1 cellular context compared by ENCODE assay signal in the genomic region with DNA sequence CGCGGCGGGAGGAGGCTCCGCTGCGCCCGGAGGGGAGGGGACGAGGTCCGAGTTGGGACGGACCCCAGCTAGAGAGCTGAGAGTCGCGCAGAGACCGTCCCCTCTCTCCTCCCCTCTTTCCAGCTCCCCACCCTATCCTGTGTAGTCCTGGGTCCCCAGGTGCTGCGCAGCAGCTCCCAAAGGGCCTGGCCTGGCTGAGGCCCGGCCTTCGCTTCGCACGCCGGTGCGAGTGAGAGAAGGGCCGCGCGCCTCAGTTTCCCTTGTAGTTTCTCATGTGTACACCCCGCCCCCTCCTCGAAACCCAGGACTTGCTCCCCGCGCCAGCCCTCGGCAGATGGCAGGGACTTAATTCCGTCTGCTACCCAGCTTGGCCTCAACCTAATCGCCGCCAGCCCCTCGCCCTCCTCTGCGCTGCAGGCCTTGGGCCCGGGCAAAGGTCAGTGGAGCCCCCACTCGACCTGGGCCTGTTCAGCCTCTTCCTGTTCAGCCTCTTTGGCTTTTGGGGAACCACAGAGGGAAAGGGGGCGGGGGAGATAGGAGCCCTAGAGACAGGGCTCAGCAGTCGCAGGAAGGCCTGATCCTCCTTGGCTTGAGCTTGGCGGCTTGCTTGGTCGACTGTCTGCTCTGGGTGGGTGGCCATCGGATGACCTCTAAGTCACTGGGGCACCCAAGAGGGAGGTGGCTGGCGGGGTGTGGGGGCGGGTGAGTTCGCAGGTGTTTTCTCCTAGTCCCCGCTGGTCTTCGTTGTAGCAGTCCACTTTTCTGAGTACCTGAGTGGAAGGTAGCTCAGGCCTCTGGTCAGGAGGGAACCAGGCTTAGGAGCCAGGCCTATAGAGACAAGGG.
TF ChIP-seq lines count a peak whose summit lies in the region.

No MANE protein-coding gene starts in this region.

TF ChIP-seq in HepG2, 621 proteins besides CTCF, POLR2A, EP300 and RAD21 (continued from another document and continues in another):
- TF ChIP-seq, protein P1, sequence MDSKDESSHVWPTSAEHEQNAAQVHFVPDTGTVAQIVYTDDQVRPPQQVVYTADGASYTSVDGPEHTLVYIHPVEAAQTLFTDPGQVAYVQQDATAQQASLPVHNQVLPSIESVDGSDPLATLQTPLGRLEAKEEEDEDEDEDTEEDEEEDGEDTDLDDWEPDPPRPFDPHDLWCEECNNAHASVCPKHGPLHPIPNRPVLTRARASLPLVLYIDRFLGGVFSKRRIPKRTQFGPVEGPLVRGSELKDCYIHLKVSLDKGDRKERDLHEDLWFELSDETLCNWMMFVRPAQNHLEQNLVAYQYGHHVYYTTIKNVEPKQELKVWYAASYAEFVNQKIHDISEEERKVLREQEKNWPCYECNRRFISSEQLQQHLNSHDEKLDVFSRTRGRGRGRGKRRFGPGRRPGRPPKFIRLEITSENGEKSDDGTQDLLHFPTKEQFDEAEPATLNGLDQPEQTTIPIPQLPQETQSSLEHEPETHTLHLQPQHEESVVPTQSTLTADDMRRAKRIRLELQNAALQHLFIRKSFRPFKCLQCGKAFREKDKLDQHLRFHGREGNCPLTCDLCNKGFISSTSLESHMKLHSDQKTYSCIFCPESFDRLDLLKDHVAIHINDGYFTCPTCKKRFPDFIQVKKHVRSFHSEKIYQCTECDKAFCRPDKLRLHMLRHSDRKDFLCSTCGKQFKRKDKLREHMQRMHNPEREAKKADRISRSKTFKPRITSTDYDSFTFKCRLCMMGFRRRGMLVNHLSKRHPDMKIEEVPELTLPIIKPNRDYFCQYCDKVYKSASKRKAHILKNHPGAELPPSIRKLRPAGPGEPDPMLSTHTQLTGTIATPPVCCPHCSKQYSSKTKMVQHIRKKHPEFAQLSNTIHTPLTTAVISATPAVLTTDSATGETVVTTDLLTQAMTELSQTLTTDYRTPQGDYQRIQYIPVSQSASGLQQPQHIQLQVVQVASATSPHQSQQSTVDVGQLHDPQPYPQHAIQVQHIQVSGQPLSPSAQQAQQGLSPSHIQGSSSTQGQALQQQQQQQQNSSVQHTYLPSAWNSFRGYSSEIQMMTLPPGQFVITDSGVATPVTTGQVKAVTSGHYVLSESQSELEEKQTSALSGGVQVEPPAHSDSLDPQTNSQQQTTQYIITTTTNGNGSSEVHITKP (CRISPR knock-in tag; IDR thresholded peaks at IDR 0.05; ENCODE audit: low read depth) = no peak
- TF ChIP-seq, protein P2, sequence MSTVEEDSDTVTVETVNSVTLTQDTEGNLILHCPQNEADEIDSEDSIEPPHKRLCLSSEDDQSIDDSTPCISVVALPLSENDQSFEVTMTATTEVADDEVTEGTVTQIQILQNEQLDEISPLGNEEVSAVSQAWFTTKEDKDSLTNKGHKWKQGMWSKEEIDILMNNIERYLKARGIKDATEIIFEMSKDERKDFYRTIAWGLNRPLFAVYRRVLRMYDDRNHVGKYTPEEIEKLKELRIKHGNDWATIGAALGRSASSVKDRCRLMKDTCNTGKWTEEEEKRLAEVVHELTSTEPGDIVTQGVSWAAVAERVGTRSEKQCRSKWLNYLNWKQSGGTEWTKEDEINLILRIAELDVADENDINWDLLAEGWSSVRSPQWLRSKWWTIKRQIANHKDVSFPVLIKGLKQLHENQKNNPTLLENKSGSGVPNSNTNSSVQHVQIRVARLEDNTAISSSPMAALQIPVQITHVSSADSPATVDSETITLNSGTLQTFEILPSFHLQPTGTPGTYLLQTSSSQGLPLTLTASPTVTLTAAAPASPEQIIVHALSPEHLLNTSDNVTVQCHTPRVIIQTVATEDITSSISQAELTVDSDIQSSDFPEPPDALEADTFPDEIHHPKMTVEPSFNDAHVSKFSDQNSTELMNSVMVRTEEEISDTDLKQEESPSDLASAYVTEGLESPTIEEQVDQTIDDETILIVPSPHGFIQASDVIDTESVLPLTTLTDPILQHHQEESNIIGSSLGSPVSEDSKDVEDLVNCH (CRISPR knock-in tag; IDR thresholded peaks at IDR 0.05) = no peak
- TF ChIP-seq ZNF674 (CRISPR knock-in tag; IDR thresholded peaks at IDR 0.05; ENCODE audit: low read depth) (peak; percentile 92), TCF12 (IDR thresholded peaks at IDR 0.05) (no peak), TCF12 (CRISPR knock-in tag; IDR thresholded peaks at IDR 0.05) (no peak), ZNF816 (CRISPR knock-in tag; IDR thresholded peaks at IDR 0.05; ENCODE audit: borderline replicate concordance) (no peak), ZNF761 (CRISPR knock-in tag; conservative IDR thresholded peaks at IDR 0.05) (peak; percentile 65; the same call in 1 of the 2 replicates), STAT5B (CRISPR knock-in tag; IDR thresholded peaks at IDR 0.05) (no peak), ZKSCAN5 (CRISPR knock-in tag; IDR thresholded peaks at IDR 0.05) (no peak), ZNF839 (CRISPR knock-in tag; IDR thresholded peaks at IDR 0.05; ENCODE audit: borderline replicate concordance) (no peak), KDM2A (CRISPR knock-in tag; IDR thresholded peaks at IDR 0.05; ENCODE audit: borderline replicate concordance, low read depth) (peak; percentile 11; the same call in 1 of the 2 replicates), AGO2 (optimal IDR thresholded peaks at IDR 0.05; ENCODE audit: low read depth, low read length) (peak; percentile 81), ZMYM3 (CRISPR knock-in tag; IDR thresholded peaks at IDR 0.05) (no peak), POLR2AphosphoS2 (IDR thresholded peaks at IDR 0.05; ENCODE audit: low read depth, low read length) (no peak), RBM22 (optimal IDR thresholded peaks at IDR 0.05; ENCODE audit: low read length) (no peak), MEIS2 (CRISPR knock-in tag; IDR thresholded peaks at IDR 0.05) (no peak), CC2D1A (CRISPR knock-in tag; IDR thresholded peaks at IDR 0.05) (no peak), SAP130 (CRISPR knock-in tag; IDR thresholded peaks at IDR 0.05; ENCODE audit: low read depth) (0 out of 2 replicates have a peak, but pooled peaks have one; percentile 20), ZNF615 (CRISPR knock-in tag; IDR thresholded peaks at IDR 0.05; ENCODE audit: borderline replicate concordance) (no peak), GZF1 (CRISPR knock-in tag; IDR thresholded peaks at IDR 0.05) (no peak), ZNF432 (CRISPR knock-in tag; IDR thresholded peaks at IDR 0.05; ENCODE audit: borderline replicate concordance) (no peak), ZSCAN31 (CRISPR knock-in tag; IDR thresholded peaks at IDR 0.05; ENCODE audit: low read depth) (peak; percentile 82), FLYWCH1 (CRISPR knock-in tag; IDR thresholded peaks at IDR 0.05) (0 out of 2 replicates have a peak, but pooled peaks have one; percentile 46), ZNF326 (CRISPR knock-in tag; IDR thresholded peaks at IDR 0.05; ENCODE audit: borderline replicate concordance) (0 out of 2 replicates have a peak, but pooled peaks have one; percentile 76), FOXP1 (IDR thresholded peaks at IDR 0.05) (no peak), FOXP1 (CRISPR knock-in tag; IDR thresholded peaks at IDR 0.05) (no peak), ZZZ3 (CRISPR knock-in tag; IDR thresholded peaks at IDR 0.05; ENCODE audit: borderline replicate concordance) (no peak), ZFP36L1 (CRISPR knock-in tag; IDR thresholded peaks at IDR 0.05) (no peak), TEAD3 (CRISPR knock-in tag; optimal IDR thresholded peaks at IDR 0.05; ENCODE audit: borderline replicate concordance) (no peak), MBNL3 (CRISPR knock-in tag; conservative IDR thresholded peaks at IDR 0.05) (no peak), SP4 (CRISPR knock-in tag; IDR thresholded peaks at IDR 0.05) (no peak), CCAR2 (optimal IDR thresholded peaks at IDR 0.05; ENCODE audit: low read depth, low read length) (no peak)
- TF ChIP-seq, protein P3, sequence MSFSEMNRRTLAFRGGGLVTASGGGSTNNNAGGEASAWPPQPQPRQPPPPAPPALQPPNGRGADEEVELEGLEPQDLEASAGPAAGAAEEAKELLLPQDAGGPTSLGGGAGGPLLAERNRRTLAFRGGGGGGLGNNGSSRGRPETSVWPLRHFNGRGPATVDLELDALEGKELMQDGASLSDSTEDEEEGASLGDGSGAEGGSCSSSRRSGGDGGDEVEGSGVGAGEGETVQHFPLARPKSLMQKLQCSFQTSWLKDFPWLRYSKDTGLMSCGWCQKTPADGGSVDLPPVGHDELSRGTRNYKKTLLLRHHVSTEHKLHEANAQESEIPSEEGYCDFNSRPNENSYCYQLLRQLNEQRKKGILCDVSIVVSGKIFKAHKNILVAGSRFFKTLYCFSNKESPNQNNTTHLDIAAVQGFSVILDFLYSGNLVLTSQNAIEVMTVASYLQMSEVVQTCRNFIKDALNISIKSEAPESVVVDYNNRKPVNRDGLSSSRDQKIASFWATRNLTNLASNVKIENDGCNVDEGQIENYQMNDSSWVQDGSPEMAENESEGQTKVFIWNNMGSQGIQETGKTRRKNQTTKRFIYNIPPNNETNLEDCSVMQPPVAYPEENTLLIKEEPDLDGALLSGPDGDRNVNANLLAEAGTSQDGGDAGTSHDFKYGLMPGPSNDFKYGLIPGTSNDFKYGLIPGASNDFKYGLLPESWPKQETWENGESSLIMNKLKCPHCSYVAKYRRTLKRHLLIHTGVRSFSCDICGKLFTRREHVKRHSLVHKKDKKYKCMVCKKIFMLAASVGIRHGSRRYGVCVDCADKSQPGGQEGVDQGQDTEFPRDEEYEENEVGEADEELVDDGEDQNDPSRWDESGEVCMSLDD (CRISPR knock-in tag; IDR thresholded peaks at IDR 0.05; ENCODE audit: borderline replicate concordance) = peak; percentile 61; the same call in 1 of the 2 replicates
- TF ChIP-seq, protein P4, sequence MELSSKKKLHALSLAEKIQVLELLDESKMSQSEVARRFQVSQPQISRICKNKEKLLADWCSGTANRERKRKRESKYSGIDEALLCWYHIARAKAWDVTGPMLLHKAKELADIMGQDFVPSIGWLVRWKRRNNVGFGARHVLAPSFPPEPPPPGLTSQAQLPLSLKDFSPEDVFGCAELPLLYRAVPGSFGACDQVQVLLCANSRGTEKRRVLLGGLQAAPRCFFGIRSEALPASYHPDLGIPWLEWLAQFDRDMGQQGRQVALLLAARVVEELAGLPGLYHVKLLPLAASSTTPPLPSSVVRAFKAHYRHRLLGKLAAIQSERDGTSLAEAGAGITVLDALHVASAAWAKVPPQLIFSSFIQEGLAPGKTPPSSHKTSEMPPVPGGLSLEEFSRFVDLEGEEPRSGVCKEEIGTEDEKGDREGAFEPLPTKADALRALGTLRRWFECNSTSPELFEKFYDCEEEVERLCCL (CRISPR knock-in tag; IDR thresholded peaks at IDR 0.05; ENCODE audit: borderline replicate concordance) = peak; percentile 63; the same call in 1 of the 2 replicates
- TF ChIP-seq, protein P5, sequence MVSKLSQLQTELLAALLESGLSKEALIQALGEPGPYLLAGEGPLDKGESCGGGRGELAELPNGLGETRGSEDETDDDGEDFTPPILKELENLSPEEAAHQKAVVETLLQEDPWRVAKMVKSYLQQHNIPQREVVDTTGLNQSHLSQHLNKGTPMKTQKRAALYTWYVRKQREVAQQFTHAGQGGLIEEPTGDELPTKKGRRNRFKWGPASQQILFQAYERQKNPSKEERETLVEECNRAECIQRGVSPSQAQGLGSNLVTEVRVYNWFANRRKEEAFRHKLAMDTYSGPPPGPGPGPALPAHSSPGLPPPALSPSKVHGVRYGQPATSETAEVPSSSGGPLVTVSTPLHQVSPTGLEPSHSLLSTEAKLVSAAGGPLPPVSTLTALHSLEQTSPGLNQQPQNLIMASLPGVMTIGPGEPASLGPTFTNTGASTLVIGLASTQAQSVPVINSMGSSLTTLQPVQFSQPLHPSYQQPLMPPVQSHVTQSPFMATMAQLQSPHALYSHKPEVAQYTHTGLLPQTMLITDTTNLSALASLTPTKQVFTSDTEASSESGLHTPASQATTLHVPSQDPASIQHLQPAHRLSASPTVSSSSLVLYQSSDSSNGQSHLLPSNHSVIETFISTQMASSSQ (IDR thresholded peaks at IDR 0.05; ENCODE audit: low read depth) = no peak
- TF ChIP-seq, protein P5 (CRISPR knock-in tag; IDR thresholded peaks at IDR 0.05; ENCODE audit: borderline replicate concordance) = no peak
- TF ChIP-seq, protein P6, sequence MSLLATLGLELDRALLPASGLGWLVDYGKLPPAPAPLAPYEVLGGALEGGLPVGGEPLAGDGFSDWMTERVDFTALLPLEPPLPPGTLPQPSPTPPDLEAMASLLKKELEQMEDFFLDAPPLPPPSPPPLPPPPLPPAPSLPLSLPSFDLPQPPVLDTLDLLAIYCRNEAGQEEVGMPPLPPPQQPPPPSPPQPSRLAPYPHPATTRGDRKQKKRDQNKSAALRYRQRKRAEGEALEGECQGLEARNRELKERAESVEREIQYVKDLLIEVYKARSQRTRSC (CRISPR knock-in tag; IDR thresholded peaks at IDR 0.05; ENCODE audit: low read depth) = no peak
- TF ChIP-seq, protein P7, sequence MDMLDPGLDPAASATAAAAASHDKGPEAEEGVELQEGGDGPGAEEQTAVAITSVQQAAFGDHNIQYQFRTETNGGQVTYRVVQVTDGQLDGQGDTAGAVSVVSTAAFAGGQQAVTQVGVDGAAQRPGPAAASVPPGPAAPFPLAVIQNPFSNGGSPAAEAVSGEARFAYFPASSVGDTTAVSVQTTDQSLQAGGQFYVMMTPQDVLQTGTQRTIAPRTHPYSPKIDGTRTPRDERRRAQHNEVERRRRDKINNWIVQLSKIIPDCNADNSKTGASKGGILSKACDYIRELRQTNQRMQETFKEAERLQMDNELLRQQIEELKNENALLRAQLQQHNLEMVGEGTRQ (IDR thresholded peaks at IDR 0.05; ENCODE audit: low read depth, low read length) = no peak
- TF ChIP-seq, protein P7 (CRISPR knock-in tag; IDR thresholded peaks at IDR 0.05; ENCODE audit: borderline replicate concordance) = no peak
- TF ChIP-seq, protein P8, sequence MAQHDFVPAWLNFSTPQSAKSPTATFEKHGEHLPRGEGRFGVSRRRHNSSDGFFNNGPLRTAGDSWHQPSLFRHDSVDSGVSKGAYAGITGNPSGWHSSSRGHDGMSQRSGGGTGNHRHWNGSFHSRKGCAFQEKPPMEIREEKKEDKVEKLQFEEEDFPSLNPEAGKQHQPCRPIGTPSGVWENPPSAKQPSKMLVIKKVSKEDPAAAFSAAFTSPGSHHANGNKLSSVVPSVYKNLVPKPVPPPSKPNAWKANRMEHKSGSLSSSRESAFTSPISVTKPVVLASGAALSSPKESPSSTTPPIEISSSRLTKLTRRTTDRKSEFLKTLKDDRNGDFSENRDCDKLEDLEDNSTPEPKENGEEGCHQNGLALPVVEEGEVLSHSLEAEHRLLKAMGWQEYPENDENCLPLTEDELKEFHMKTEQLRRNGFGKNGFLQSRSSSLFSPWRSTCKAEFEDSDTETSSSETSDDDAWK (CRISPR knock-in tag; IDR thresholded peaks at IDR 0.05) = no peak
